8 cellular contexts compared by ENCODE assay signal in genomic region chr16:21277927-21278706, GRCh38. TPM values are rescaled to one million over a fixed set of nuclear protein-coding genes. Genes with fewer than 3 reads are reported as not detected.
DNase-seq lines count a peak whose midpoint lies in the region; ATAC-seq and TF ChIP-seq lines count a peak whose summit lies in the region.

Gene CRYM (minus strand): TSS chr16:21278290. CDS start chr16:21278251, 39 bp downstream.

- H3K27ac ChIP-seq in left lung = no peak within 1 kb of the TSS

- H3K9me3 ChIP-seq in left lung = no peaks in the 10 kb centered on the region

- ATAC-seq in left lung = peak; percentile 100

- H3K4me1 ChIP-seq in left lung = peaks cover 0 to 9% of the 10 kb centered on the region in 2 donors

- peak within 1 kb of the TSS; percentile 52 for H3K4me3 ChIP-seq in GM12875 (ENCODE audit: low read depth, low read length)
- H3K4me3 ChIP-seq in left lung = peak within 1 kb of the TSS; percentile 34 to 40

- peaks cover 0 to 7% (median 0%) of the 10 kb centered on the region in 3 donors for H3K9me3 Mint-ChIP-seq in IgD-negative memory B cell

- DNase-seq in 8988T (peak; percentile 60), T-helper 2 cell (peak in 3 of 5 experiments; percentile 14 to 54 (median 27)), cerebellum (ENCODE audit: low spot score) (peak; percentile 88), left lung (peak; percentile 68 to 88)
- peak; percentile 47 for DNase-seq in stimulated activated CD4-positive, alpha-beta T cell treated with anti-CD3 and anti-CD28 coated beads, Interleukin-4, amount 100 ng/mL, for 24 hours
- no peak for DNase-seq in central memory CD4-positive, alpha-beta T cell

- H3K27ac Mint-ChIP-seq in IgD-negative memory B cell = peak within 1 kb of the TSS in 1 of 3 donors; percentile 35

- TF ChIP-seq CTCF in GM12875 (IDR thresholded peaks at IDR 0.05; ENCODE audit: borderline replicate concordance, insufficient read depth, low read depth, low read length) (peak; percentile 98), left lung (IDR thresholded peaks at IDR 0.05) (peak; percentile 71 to 76)

- H3K27me3 Mint-ChIP-seq in IgD-negative memory B cell = peaks cover 34% of the 10 kb centered on the region

- intact Hi-C loops in left lung (cut with DNase I) = no loop called here

- no peaks in the 10 kb centered on the region for H3K36me3 ChIP-seq in left lung

- H3K4me3 Mint-ChIP-seq in IgD-negative memory B cell = peak within 1 kb of the TSS in 3 of 4 donors; percentile 71 to 89 (median 81)

- peaks cover 2% of the 10 kb centered on the region for H3K36me3 Mint-ChIP-seq in IgD-negative memory B cell

- H3K4me1 Mint-ChIP-seq in IgD-negative memory B cell = peaks cover 12 to 19% (median 13%) of the 10 kb centered on the region in 3 donors

- H3K27me3 ChIP-seq in left lung = peaks cover 15 to 88% of the 10 kb centered on the region in 2 donors

RNA-seq across cellular contexts. Expression of gene CRYM, which starts in this region (rescaled TPM):
- polyA plus RNA-seq in IgD-negative memory B cell = not detected
- total RNA-seq in cerebellum (5.9 TPM), left lung (1 to 10 TPM; 3.6 to 9.0 TPM)
